Comparison of ENCODE assay signal across 8 cellular contexts in genomic region chr18:54679318-54680149, GRCh38.
DNase-seq lines count a peak whose midpoint lies in the region; ATAC-seq, FAIRE-seq and TF ChIP-seq lines count a peak whose summit lies in the region.

No MANE protein-coding gene starts in this region.

- H3K27ac ChIP-seq in neuronal stem cell (replicated peaks; ENCODE audit: low read length) = no peak overlapping the region

- no peak overlapping the region for H3K4me3 Mint-ChIP-seq in activated CD4-positive, alpha-beta memory T cell treated with anti-CD3 and anti-CD28 coated beads, Interleukin-2, amount 10 ng/mL, durations not matched to agents 7 days and 5 days

- peaks cover 0 to 2% of the 10 kb centered on the region in 2 donors for H3K9me3 ChIP-seq in neuronal stem cell (replicated peaks in 1 of 2; ENCODE audit: control insufficient read depth in 2 of 2, insufficient read depth in 1 of 2, low read depth in 1 of 2, low read length in 2 of 2)

- H3K79me1 ChIP-seq in neuronal stem cell (ENCODE audit: low read depth, low read length) = no peaks in the 10 kb centered on the region

- CTCF ChIA-PET in activated CD4-positive, alpha-beta memory T cell treated with anti-CD3 and anti-CD28 coated beads, Interleukin-2, amount 10 ng/mL, durations not matched to agents 7 days and 5 days (lab: Charles Lee) = interaction anchor here (0.6 to 2.5 kb wide), 7 partner anchors 8 to 304 kb away, joined by 3 to 18 read pairs (median 8); no protein-coding TSS in a partner anchor

- no peak overlapping the region for H3K14ac ChIP-seq in neuronal stem cell (ENCODE audit: low read length)

- H4K8ac ChIP-seq in neuronal stem cell (ENCODE audit: low read depth, low read length) = no peak overlapping the region

- H3K23ac ChIP-seq in neuronal stem cell (ENCODE audit: low read depth, low read length, poor library complexity) = no peak overlapping the region

- peaks cover 0 to 1% of the 10 kb centered on the region in 2 donors for H3K4me1 ChIP-seq in neuronal stem cell (ENCODE audit: control insufficient read depth in 2 of 2, insufficient read depth in 1 of 2, low read depth in 1 of 2, low read length in 2 of 2)

- no peaks in the 10 kb centered on the region for H3K36me3 Mint-ChIP-seq in activated CD4-positive, alpha-beta memory T cell treated with anti-CD3 and anti-CD28 coated beads, Interleukin-2, amount 10 ng/mL, durations not matched to agents 7 days and 5 days (ENCODE audit: low read depth)

- no peak overlapping the region for H2AK5ac ChIP-seq in neuronal stem cell (ENCODE audit: low read depth, low read length)

- in situ Hi-C loops in KBM-7 (cut with MboI; ENCODE audit: low pct_unique_long_range_greater_than_20kb, low sequenced_read_pairs) = loop anchor here (25.0 kb wide), 1 partner anchor 283 kb away; the partner anchor contains the start of gene CCDC68

- H3K4me2 ChIP-seq in neuronal stem cell (ENCODE audit: insufficient read depth, low read length, poor library complexity, severe bottlenecking) = no peak overlapping the region

- no peaks in the 10 kb centered on the region for H3K9me3 Mint-ChIP-seq in activated CD4-positive, alpha-beta memory T cell treated with anti-CD3 and anti-CD28 coated beads, Interleukin-2, amount 10 ng/mL, durations not matched to agents 7 days and 5 days

- H3K18ac ChIP-seq in neuronal stem cell (ENCODE audit: low read length) = no peak overlapping the region

- ATAC-seq in esophagus mucosa = peak; percentile 76

- no peak overlapping the region for H2BK5ac ChIP-seq in neuronal stem cell (ENCODE audit: low read length)

- peaks cover 2% of the 10 kb centered on the region for H3K27me3 Mint-ChIP-seq in activated CD4-positive, alpha-beta memory T cell treated with anti-CD3 and anti-CD28 coated beads, Interleukin-2, amount 10 ng/mL, durations not matched to agents 7 days and 5 days

- no peak overlapping the region for H3K27ac Mint-ChIP-seq in activated CD4-positive, alpha-beta memory T cell treated with anti-CD3 and anti-CD28 coated beads, Interleukin-2, amount 10 ng/mL, durations not matched to agents 7 days and 5 days

- H3K4ac ChIP-seq in neuronal stem cell (ENCODE audit: low read length) = no peak overlapping the region

- no CpG with 5 or more reads among the region's 4 CpGs for whole genome bisulfite sequencing in neuronal stem cell (ENCODE audit: extremely low coverage in 2 of 2, insufficient read length in 2 of 2, insufficient replicate concordance in 1 of 2), 2 donors

- H3K4me3 ChIP-seq in neuronal stem cell (ENCODE audit: low read length in 2 of 2) = no peak overlapping the region

- peak; percentile 69 for FAIRE-seq in A204.1 (lab: Jason Lieb, UNC)
- no peak for FAIRE-seq in GM19239 (lab: Jason Lieb, UNC)

- H3K27me3 ChIP-seq in neuronal stem cell (ENCODE audit: control insufficient read depth in 3 of 3, insufficient read depth in 3 of 3, low read depth in 1 of 3, low read length in 3 of 3) = no peaks in the 10 kb centered on the region

- H2BK12ac ChIP-seq in neuronal stem cell (ENCODE audit: low read length) = no peak overlapping the region

- POLR2A ChIA-PET in activated CD4-positive, alpha-beta memory T cell treated with anti-CD3 and anti-CD28 coated beads, Interleukin-2, amount 10 ng/mL, durations not matched to agents 7 days and 5 days (lab: Charles Lee) = interaction anchor here (1.3 kb wide), 1 partner anchor 304 kb away, joined by 3 read pairs; no protein-coding TSS in a partner anchor

- H2BK15ac ChIP-seq in neuronal stem cell (ENCODE audit: low read length) = no peak overlapping the region

- peak; percentile 46 for TF ChIP-seq CTCF in GM12873 (IDR thresholded peaks at IDR 0.05; ENCODE audit: insufficient read depth, low read depth, low read length, missing control alignments)

- H2BK120ac ChIP-seq in neuronal stem cell (ENCODE audit: low read depth, low read length) = no peak overlapping the region

- H3K4me1 Mint-ChIP-seq in activated CD4-positive, alpha-beta memory T cell treated with anti-CD3 and anti-CD28 coated beads, Interleukin-2, amount 10 ng/mL, durations not matched to agents 7 days and 5 days = peaks cover 11% of the 10 kb centered on the region

- no peak overlapping the region for H4K91ac ChIP-seq in neuronal stem cell (ENCODE audit: low read depth, low read length, poor library complexity)

- no peak overlapping the region for H2AFZ ChIP-seq in neuronal stem cell (ENCODE audit: low read length)

- no peak overlapping the region for H3K9ac ChIP-seq in neuronal stem cell (ENCODE audit: low read depth, low read length, poor library complexity)

- H3K36me3 ChIP-seq in neuronal stem cell (replicated peaks in 1 of 2; ENCODE audit: control insufficient read depth in 2 of 2, insufficient read depth in 2 of 2, low read length in 2 of 2) = no peaks in the 10 kb centered on the region

- DNase-seq in KBM-7 = peak; percentile 77
- peak; percentile 35 for DNase-seq in RPMI8226
- peak; percentile 32 for DNase-seq in neuronal stem cell (ENCODE audit: low spot score)
- no peak for DNase-seq in activated CD4-positive, alpha-beta memory T cell treated with anti-CD3 and anti-CD28 coated beads, Interleukin-2, amount 10 ng/mL, durations not matched to agents 7 days and 5 days
- no peak for DNase-seq in GM19239 (ENCODE audit: insufficient read length, low spot score)

Comparison
In these comparisons a context has a peak if more than half of its experiments do, and no peak if none do; other contexts are left out.
1. DNase-seq: peak in KBM-7 (single experiment), RPMI8226 (single experiment) and neuronal stem cell (single experiment); none in activated CD4-positive, alpha-beta memory T cell treated with anti-CD3 and anti-CD28 coated beads, Interleukin-2, amount 10 ng/mL, durations not matched to agents 7 days and 5 days (single experiment) and GM19239 (single experiment).